7 cellular contexts compared by ENCODE assay signal in the genomic region with DNA sequence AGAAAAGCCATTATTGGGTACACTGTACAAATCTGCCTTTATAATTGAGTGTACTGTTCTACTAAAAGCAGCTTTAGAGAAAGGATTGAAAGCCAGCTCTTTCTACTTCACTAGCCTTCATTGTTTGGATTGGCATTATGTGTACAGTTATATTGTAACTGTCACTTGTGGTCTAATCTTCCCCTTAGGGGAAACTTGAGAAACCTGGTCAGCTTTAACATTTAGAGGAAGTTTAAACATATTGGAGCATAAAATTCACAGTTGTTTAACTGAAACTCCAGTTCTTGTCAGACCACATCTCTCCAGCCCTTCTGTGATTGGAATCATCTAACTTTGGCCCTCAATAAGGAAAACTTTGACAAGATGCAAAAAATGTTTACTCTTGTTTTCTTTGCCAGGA. TPM values are rescaled to one million over a fixed set of nuclear protein-coding genes. Genes with fewer than 3 reads are reported as not detected.
DNase-seq lines count a peak whose midpoint lies in the region; ATAC-seq and TF ChIP-seq lines count a peak whose summit lies in the region.

No MANE protein-coding gene starts in this region.

- no peaks in the 10 kb centered on the region for H3K36me3 ChIP-seq in lower lobe of right lung
- no peaks in the 10 kb centered on the region for H3K36me3 ChIP-seq in MM.1S (replicated peaks; ENCODE audit: insufficient read depth, low read length)

- H3K4me1 ChIP-seq in lower lobe of right lung (peaks cover 81% of the 10 kb centered on the region), MM.1S (ENCODE audit: low read length) (no peaks in the 10 kb centered on the region)

- no peak overlapping the region for H3K4me2 ChIP-seq in MM.1S (ENCODE audit: low read depth, low read length)

- H3K27ac ChIP-seq in lower lobe of right lung (peak overlapping the region; percentile 31), MM.1S (ENCODE audit: low read length) (no peak overlapping the region)

- H3K4me3 ChIP-seq in lower lobe of right lung (no peak overlapping the region), lower leg skin (ENCODE audit: low read depth, poor library complexity, severe bottlenecking) (no peak overlapping the region), MM.1S (ENCODE audit: low read length) (no peak overlapping the region)

- no peak for TF ChIP-seq CTCF in lower lobe of right lung (IDR thresholded peaks at IDR 0.05)
- no peak for TF ChIP-seq CTCF in lower leg skin (IDR thresholded peaks at IDR 0.05)
- TF ChIP-seq CTCF in MM.1S (IDR thresholded peaks at IDR 0.05; ENCODE audit: low read length) = no peak

- H3K79me2 ChIP-seq in MM.1S (ENCODE audit: low read length) = no peaks in the 10 kb centered on the region

- no peaks in the 10 kb centered on the region for H4K20me1 ChIP-seq in MM.1S (ENCODE audit: insufficient read depth, low read length)

- intact Hi-C loops in lower lobe of right lung (cut with DNase I) (no loop called here), lower leg skin (cut with DNase I; ENCODE audit: low total_unique reads) (no loop called here)

- peak; percentile 70 for DNase-seq in SKM-1 (lab: John Stamatoyannopoulos, UW; ENCODE audit: unreplicated experiment)
- no peak for DNase-seq in lower lobe of right lung
- DNase-seq in lower leg skin (ENCODE audit: low spot score in 2 of 2) = no peak
- no peak for DNase-seq in MM.1S

- peak; percentile 44 for ATAC-seq in GM18870 (IDR thresholded peaks at IDR 0.05; ENCODE audit: unreplicated experiment)
- peak; percentile 46 for ATAC-seq in HG02840 (IDR thresholded peaks at IDR 0.05; ENCODE audit: low FRiP score, unreplicated experiment)
- ATAC-seq in lower lobe of right lung = peak; percentile 42 to 46
- no peak for ATAC-seq in esophagus mucosa

- H2AFZ ChIP-seq in MM.1S (ENCODE audit: low read length) = no peak overlapping the region

- no peaks in the 10 kb centered on the region for H3K9me2 ChIP-seq in MM.1S (replicated peaks; ENCODE audit: insufficient read depth, low read length)

- no peaks in the 10 kb centered on the region for H3F3A ChIP-seq in MM.1S (ENCODE audit: insufficient read depth, low read length)

- H3K9ac ChIP-seq in MM.1S (ENCODE audit: low read length) = no peak overlapping the region

- H3K27me3 ChIP-seq in lower lobe of right lung (ENCODE audit: low read depth) (no peaks in the 10 kb centered on the region), MM.1S (replicated peaks; ENCODE audit: insufficient read depth, low read length) (no peaks in the 10 kb centered on the region)

- no peak for TF ChIP-seq POLR2A in lower leg skin (IDR thresholded peaks at IDR 0.05)

- H3K9me3 ChIP-seq in lower lobe of right lung = no peaks in the 10 kb centered on the region
- no peaks in the 10 kb centered on the region for H3K9me3 ChIP-seq in MM.1S (replicated peaks; ENCODE audit: insufficient read depth, low read length)

RNA-seq across cellular contexts. Expression of a gene that starts 24.6 kb away (rescaled TPM):
- total RNA-seq in lower lobe of right lung (122 TPM), esophagus mucosa (26.9 TPM), lower leg skin (100 to 1,000 TPM; 102 to 245 (median 137) TPM)
